ENCODE assay signal across 14 cellular contexts in the genomic region with DNA sequence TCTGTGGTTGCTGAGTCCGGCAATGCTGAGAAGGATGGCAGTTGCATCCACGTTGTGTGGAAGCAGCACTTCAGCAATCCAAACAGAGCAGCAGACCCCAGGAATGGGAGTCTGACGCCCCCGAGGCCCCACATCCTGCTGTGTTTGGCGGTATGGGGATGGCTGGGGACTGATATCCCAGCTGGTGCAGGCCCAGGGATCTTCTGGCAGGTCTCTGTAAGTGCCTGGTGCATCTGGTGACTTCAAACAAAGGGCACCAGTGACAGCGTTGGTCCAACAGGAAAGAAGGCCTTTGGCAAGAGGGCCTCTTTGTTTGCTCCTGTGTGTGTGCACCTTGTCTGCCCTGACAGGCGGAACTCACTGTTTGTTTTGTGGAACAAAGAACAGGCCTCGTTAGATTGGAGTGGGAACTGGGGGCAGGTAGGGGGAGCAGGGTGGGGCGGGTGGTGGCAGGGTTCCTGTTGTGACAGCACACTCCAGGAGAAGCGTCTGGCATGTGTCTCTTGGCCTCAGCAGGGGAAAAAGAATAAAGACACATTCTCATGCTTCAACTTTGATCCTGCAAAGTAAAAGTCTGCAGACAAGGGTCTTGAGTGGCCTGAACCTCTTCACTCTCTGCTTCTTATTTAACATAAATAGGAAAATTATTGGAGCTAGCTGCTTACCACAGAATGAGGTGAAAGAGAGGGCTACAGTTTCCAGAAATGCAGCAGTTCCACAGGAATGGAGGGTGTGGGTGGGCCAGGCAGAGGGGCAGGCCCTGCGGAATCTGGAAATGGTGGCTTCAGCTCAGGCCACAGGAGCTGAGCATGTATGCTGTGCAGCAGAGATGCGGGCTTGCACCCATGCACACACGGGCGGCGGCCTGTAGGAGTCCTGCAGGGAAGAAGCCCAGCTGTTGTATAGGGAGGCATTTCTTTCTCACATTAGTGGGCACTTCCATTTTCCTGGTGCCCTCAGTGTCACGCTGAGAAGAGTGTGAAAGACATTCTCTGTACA.
DNase-seq lines count a peak whose midpoint lies in the region; ATAC-seq and TF ChIP-seq lines count a peak whose summit lies in the region.
"Had no signal": no experiment of that assay in that cellular context is flagged by ENCODE, and none has a peak within 500 bp of the region (broad histone marks: within the 10 kb centered on the region; RNA-seq: fewer than 3 reads in every experiment).

No MANE protein-coding gene starts in this region.

- no peaks in the 10 kb centered on the region for H3K9me3 ChIP-seq in heart right ventricle
- H3K9me3 ChIP-seq in tibial nerve, result no peaks in the 10 kb centered on the region
- H3K9me3 ChIP-seq: SK-N-SH, uterus had no signal

- no peaks in the 10 kb centered on the region for H3K27me3 ChIP-seq in heart right ventricle
- H3K27me3 ChIP-seq in tibial nerve, result no peaks in the 10 kb centered on the region
- H3K27me3 ChIP-seq: uterus had no signal

- ATAC-seq in heart right ventricle, result peak; percentile 52 to 91 (median 76)

- WGBS in heart right ventricle, 2 donors, result 67 to 73% methylated on average over 16 of the region's 16 CpGs
- 60 to 67% methylated on average over 16 of the region's 16 CpGs for WGBS in tibial nerve, 2 donors

- H3K27ac ChIP-seq in heart right ventricle (peak overlapping the region in 7 of 10 donors; percentile 47 to 75 (median 62)), tibial nerve (peak overlapping the region in 1 of 4 donors; percentile 24)
- H3K27ac ChIP-seq: uterus had no signal

- H3K4me3 ChIP-seq in heart right ventricle (no peak overlapping the region), tibial nerve (no peak overlapping the region)
- H3K4me3 ChIP-seq: uterus had no signal

- TF ChIP-seq CTCF in heart right ventricle (IDR thresholded peaks at IDR 0.05) (no peak), tibial nerve (IDR thresholded peaks at IDR 0.05) (no peak)

- no peaks in the 10 kb centered on the region for H3K36me3 ChIP-seq in heart right ventricle
- no peaks in the 10 kb centered on the region for H3K36me3 ChIP-seq in tibial nerve
- H3K36me3 ChIP-seq: uterus had no signal

- TF ChIP-seq POLR2A in tibial nerve (IDR thresholded peaks at IDR 0.05), result no peak

- DNase-seq in HuH-7.5 (ENCODE audit: low spot score), result peak; percentile 31
- peak; percentile 96 for DNase-seq in NCI-H510A (lab: John Stamatoyannopoulos, UW)
- DNase-seq in heart right ventricle, result peak in 1 of 2 donors; percentile 43
- DNase-seq in retina, result peak; percentile 35
- no peak for DNase-seq in activated CD4-positive, alpha-beta T cell treated with anti-CD3 and anti-CD28 coated beads, Interleukin-2, amount 50 U/mL, for 1 hour
- DNase-seq in stimulated activated naive CD4-positive, alpha-beta T cell (lab: John Stamatoyannopoulos, UW), result no peak
- no peak for DNase-seq in tibial nerve (ENCODE audit: low spot score in 2 of 2)
- DNase-seq in activated CD4-positive, CD25-positive, alpha-beta regulatory T cell treated with anti-CD3 and anti-CD28 coated beads, Interleukin-2, amount 50 U/mL, for 72 hours, result no peak
- DNase-seq: activated CD4-positive, alpha-beta memory T cell treated with anti-CD3 and anti-CD28 coated beads, Interleukin-2, amount 10 ng/mL, durations not matched to agents 7 days and 5 days; activated naive CD4-positive, alpha-beta T cell treated with anti-CD3 and anti-CD28 coated beads for 36 hours; foreskin fibroblast; NCI-H446 treated with DMSO at 0.1 percent for 48 hours; SK-N-SH; uterus had no signal

- H3K4me1 ChIP-seq in heart right ventricle (peaks cover 20 to 66% (median 35%) of the 10 kb centered on the region in 9 donors), tibial nerve (peaks cover 0 to 39% (median 0%) of the 10 kb centered on the region in 4 donors)
- H3K4me1 ChIP-seq: uterus had no signal

- no peak for TF ChIP-seq EP300 in tibial nerve (IDR thresholded peaks at IDR 0.05)

- intact Hi-C loops in heart right ventricle (cut with DNase I), result loop anchor here in 1 of 10 donors (10.0 kb wide), 1 partner anchor 52 kb away; no protein-coding TSS in a partner anchor

Comparison
In these comparisons a context has a peak if more than half of its experiments do, and no peak if none do; other contexts are left out.
1. DNase-seq: peak in HuH-7.5 (single experiment), NCI-H510A (single experiment) and retina (single experiment); none in activated CD4-positive, alpha-beta T cell treated with anti-CD3 and anti-CD28 coated beads, Interleukin-2, amount 50 U/mL, for 1 hour (single experiment), stimulated activated naive CD4-positive, alpha-beta T cell (0 of 6), tibial nerve (0 of 2) and activated CD4-positive, CD25-positive, alpha-beta regulatory T cell treated with anti-CD3 and anti-CD28 coated beads, Interleukin-2, amount 50 U/mL, for 72 hours (single experiment).